In the genomic region with DNA sequence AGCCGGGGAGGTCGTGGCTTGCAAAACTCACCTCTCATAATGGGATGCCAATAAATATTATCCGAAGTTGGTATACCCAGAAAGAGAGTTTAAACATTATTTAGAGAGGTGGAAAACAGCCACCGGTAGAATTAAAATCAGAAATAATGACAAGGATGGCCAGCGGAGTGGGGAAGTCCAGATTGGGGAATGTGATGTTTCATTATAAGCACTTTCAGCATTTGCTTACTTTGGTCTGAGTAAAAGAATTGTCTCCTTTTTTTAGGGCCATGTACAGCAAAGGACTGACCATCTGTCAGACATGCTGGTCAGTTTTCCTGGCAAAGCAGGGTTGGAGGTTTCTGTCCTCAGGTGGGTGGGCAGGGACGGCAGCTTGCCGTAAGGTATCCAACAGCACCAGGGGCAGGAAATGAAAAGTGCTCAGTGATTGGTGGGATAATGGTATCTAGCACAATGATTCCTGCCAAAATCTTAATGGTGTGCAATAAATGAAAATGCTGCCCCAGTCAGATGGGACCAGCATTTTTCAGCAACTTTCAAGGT, we compare ENCODE assay signal across 17 cellular contexts. TPM values are rescaled to one million over a fixed set of nuclear protein-coding genes. Genes with fewer than 3 reads are reported as not detected.
A peak's percentile ranks its signal among the peaks of the same experiment; 100 is the strongest.
DNase-seq lines count a peak whose midpoint lies in the region; ATAC-seq and TF ChIP-seq lines count a peak whose summit lies in the region.
"Had no signal": no experiment of that assay in that cellular context is flagged by ENCODE, and none has a peak within 500 bp of the region (broad histone marks: within the 10 kb centered on the region; RNA-seq: fewer than 3 reads in every experiment).

No MANE protein-coding gene starts in this region.

- no peak overlapping the region for H3K4me3 Mint-ChIP-seq in activated naive CD8-positive, alpha-beta T cell
- no peak overlapping the region for H3K4me3 Mint-ChIP-seq in activated naive CD8-positive, alpha-beta T cell treated with anti-CD3 and anti-CD28 coated beads, Interleukin-2, amount 50 U/mL, for 24 hours

- no peak for TF ChIP-seq POLR2A in spleen (IDR thresholded peaks at IDR 0.05)

- H3K4me3 ChIP-seq in RWPE2 (ENCODE audit: severe bottlenecking) (no peak overlapping the region), dorsolateral prefrontal cortex (peak overlapping the region in 31 of 59 donors; percentile 2 to 44 (median 12)), spleen (no peak overlapping the region)

- peaks cover 4% of the 10 kb centered on the region for H3K36me3 Mint-ChIP-seq in activated naive CD8-positive, alpha-beta T cell
- no peaks in the 10 kb centered on the region for H3K36me3 Mint-ChIP-seq in activated naive CD8-positive, alpha-beta T cell treated with anti-CD3 and anti-CD28 coated beads, Interleukin-2, amount 50 U/mL, for 24 hours (ENCODE audit: low read depth)

- H3K4me1 Mint-ChIP-seq in activated naive CD8-positive, alpha-beta T cell (ENCODE audit: low read depth), result peaks cover 67% of the 10 kb centered on the region
- H3K4me1 Mint-ChIP-seq in activated naive CD8-positive, alpha-beta T cell treated with anti-CD3 and anti-CD28 coated beads, Interleukin-2, amount 50 U/mL, for 24 hours, result peaks cover 53% of the 10 kb centered on the region

- peak overlapping the region; percentile 41 for H3K27ac Mint-ChIP-seq in activated naive CD8-positive, alpha-beta T cell
- H3K27ac Mint-ChIP-seq in activated naive CD8-positive, alpha-beta T cell treated with anti-CD3 and anti-CD28 coated beads, Interleukin-2, amount 50 U/mL, for 24 hours, result no peak overlapping the region

- no peaks in the 10 kb centered on the region for H3K9me3 Mint-ChIP-seq in activated naive CD8-positive, alpha-beta T cell (ENCODE audit: low read depth)
- no peaks in the 10 kb centered on the region for H3K9me3 Mint-ChIP-seq in activated naive CD8-positive, alpha-beta T cell treated with anti-CD3 and anti-CD28 coated beads, Interleukin-2, amount 50 U/mL, for 24 hours

- H3K27me3 Mint-ChIP-seq in activated naive CD8-positive, alpha-beta T cell, result no peaks in the 10 kb centered on the region
- H3K27me3 Mint-ChIP-seq in activated naive CD8-positive, alpha-beta T cell treated with anti-CD3 and anti-CD28 coated beads, Interleukin-2, amount 50 U/mL, for 24 hours, result no peaks in the 10 kb centered on the region

- H3K27ac ChIP-seq in RWPE2 (ENCODE audit: poor library complexity, severe bottlenecking) (no peak overlapping the region), dorsolateral prefrontal cortex (peak overlapping the region in 39 of 59 donors; percentile 2 to 85 (median 56)), spleen (no peak overlapping the region)
- H3K27ac ChIP-seq: C4-2B had no signal

- no peaks in the 10 kb centered on the region for H3K27me3 ChIP-seq in RWPE2 (ENCODE audit: insufficient read depth, poor library complexity, severe bottlenecking)
- H3K27me3 ChIP-seq in dorsolateral prefrontal cortex, result no peaks in the 10 kb centered on the region
- H3K27me3 ChIP-seq in spleen (replicated peaks in 1 of 7), result peaks cover 0 to 4% (median 0%) of the 10 kb centered on the region in 7 donors

- intact Hi-C loops in dorsolateral prefrontal cortex (cut with DNase I) (no loop called here), spleen (cut with DNase I; ENCODE audit: low total_unique reads) (no loop called here)

- no peak for DNase-seq in activated naive CD8-positive, alpha-beta T cell treated with anti-CD3 and anti-CD28 coated beads, Interleukin-2, amount 50 U/mL, for 24 hours
- DNase-seq in RWPE2 (ENCODE audit: low spot score) (peak; percentile 7), dorsolateral prefrontal cortex (peak in 3 of 10 donors; percentile 8 to 82 (median 12)), spleen (peak; percentile 1), NCI-H82 (lab: John Stamatoyannopoulos, UW) (no peak), NCI-H446 treated with DMSO at 0.1 percent for 48 hours (lab: John Stamatoyannopoulos, UW) (no peak), hepatic stellate cell (ENCODE audit: low spot score) (no peak)
- DNase-seq: GDM1; NCI-H1092; NCI-H1436 treated with DMSO at 0.1 percent for 48 hours; NCI-H1930; NCI-H510A treated with DMSO at 0.1 percent for 48 hours; NCI-H748 treated with DMSO at 0.1 percent for 48 hours; NK-92 treated with Interleukin-12 subunit alpha and Interleukin-12 subunit beta, amount 100 ng/mL, for 24 hours had no signal

- 90 to 95% (median 95%) methylated on average over 7 of the region's 7 CpGs for WGBS in spleen, 5 donors

- H3K36me3 ChIP-seq in RWPE2 (ENCODE audit: low read depth), result no peaks in the 10 kb centered on the region
- no peaks in the 10 kb centered on the region for H3K36me3 ChIP-seq in spleen

- H3K9me3 ChIP-seq in RWPE2 (ENCODE audit: severe bottlenecking), result no peaks in the 10 kb centered on the region
- H3K9me3 ChIP-seq in spleen, result no peaks in the 10 kb centered on the region

- TF ChIP-seq CTCF in RWPE2 (IDR thresholded peaks at IDR 0.05; ENCODE audit: poor library complexity, severe bottlenecking), result no peak
- TF ChIP-seq CTCF in dorsolateral prefrontal cortex (IDR thresholded peaks at IDR 0.05 in 54 of 56, conservative IDR thresholded peaks at IDR 0.05 in 2 of 56; ENCODE audit: low read depth in 1 of 56, partially characterized antibody in 56 of 56), result no peak
- TF ChIP-seq CTCF in spleen (IDR thresholded peaks at IDR 0.05 in 8 of 11, conservative IDR thresholded peaks at IDR 0.05 in 3 of 11), result no peak

- H3K4me1 ChIP-seq in RWPE2 (ENCODE audit: insufficient read depth, poor library complexity, severe bottlenecking) (no peaks in the 10 kb centered on the region), spleen (peaks cover 0 to 19% (median 5%) of the 10 kb centered on the region in 6 donors)

- ATAC-seq in activated naive CD8-positive, alpha-beta T cell treated with anti-CD3 and anti-CD28 coated beads, Interleukin-2, amount 50 U/mL, for 24 hours, result no peak
- no peak for ATAC-seq in RWPE2 (ENCODE audit: low read depth)
- ATAC-seq: Panc1 had no signal

RNA-seq across cellular contexts. Expression of a gene that starts 24.3 kb away (rescaled TPM):
- total RNA-seq in dorsolateral prefrontal cortex (100 to 1,000 TPM in 118 of 120 experiments, 10 to 100 TPM in 2; 90.7 to 210 (median 166) TPM), spleen (10 to 100 TPM; 15.5 to 33.8 (median 19.2) TPM)
- polyA plus RNA-seq in spleen, result 1 to 10 TPM; 5.8 to 6.6 (median 6.4) TPM

Comparison
In these comparisons a context has a peak if more than half of its experiments do, and no peak if none do; other contexts are left out.
1. DNase-seq: peak in RWPE2 (single experiment) and spleen (single experiment); none in activated naive CD8-positive, alpha-beta T cell treated with anti-CD3 and anti-CD28 coated beads, Interleukin-2, amount 50 U/mL, for 24 hours (single experiment), NCI-H82 (single experiment), NCI-H446 treated with DMSO at 0.1 percent for 48 hours (single experiment) and hepatic stellate cell (single experiment).
2. H3K27ac ChIP-seq: peak in dorsolateral prefrontal cortex (39 of 59); none in RWPE2 (single experiment) and spleen (0 of 8).
3. H3K4me3 ChIP-seq: peak in dorsolateral prefrontal cortex (31 of 59); none in RWPE2 (single experiment) and spleen (0 of 8).